In the genomic region with DNA sequence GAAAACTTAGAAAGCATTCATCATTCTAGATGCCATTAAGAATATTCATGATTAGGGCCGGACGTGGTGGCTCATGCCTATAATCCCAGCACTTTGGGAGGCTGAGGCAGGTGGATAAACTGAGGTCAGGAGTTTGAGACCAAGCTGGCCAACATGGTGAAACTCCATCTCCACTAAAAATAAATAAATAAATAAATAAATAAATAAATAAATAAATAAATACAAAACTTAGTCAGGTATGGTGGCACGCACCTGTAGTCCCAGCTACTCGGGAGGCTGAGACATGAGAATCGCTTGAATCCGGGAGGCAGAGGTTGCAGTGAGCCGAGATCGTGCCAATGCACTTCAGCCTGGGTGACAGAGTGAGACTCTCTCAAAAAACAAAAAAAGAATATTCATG, we compare ENCODE assay signal across 1 cellular context.
TF ChIP-seq lines count a peak whose summit lies in the region.

No MANE protein-coding gene starts in this region.

TF ChIP-seq in HEK293, 187 proteins besides CTCF, POLR2A, EP300 and RAD21 (continued from another document):
- TF ChIP-seq, protein P1, sequence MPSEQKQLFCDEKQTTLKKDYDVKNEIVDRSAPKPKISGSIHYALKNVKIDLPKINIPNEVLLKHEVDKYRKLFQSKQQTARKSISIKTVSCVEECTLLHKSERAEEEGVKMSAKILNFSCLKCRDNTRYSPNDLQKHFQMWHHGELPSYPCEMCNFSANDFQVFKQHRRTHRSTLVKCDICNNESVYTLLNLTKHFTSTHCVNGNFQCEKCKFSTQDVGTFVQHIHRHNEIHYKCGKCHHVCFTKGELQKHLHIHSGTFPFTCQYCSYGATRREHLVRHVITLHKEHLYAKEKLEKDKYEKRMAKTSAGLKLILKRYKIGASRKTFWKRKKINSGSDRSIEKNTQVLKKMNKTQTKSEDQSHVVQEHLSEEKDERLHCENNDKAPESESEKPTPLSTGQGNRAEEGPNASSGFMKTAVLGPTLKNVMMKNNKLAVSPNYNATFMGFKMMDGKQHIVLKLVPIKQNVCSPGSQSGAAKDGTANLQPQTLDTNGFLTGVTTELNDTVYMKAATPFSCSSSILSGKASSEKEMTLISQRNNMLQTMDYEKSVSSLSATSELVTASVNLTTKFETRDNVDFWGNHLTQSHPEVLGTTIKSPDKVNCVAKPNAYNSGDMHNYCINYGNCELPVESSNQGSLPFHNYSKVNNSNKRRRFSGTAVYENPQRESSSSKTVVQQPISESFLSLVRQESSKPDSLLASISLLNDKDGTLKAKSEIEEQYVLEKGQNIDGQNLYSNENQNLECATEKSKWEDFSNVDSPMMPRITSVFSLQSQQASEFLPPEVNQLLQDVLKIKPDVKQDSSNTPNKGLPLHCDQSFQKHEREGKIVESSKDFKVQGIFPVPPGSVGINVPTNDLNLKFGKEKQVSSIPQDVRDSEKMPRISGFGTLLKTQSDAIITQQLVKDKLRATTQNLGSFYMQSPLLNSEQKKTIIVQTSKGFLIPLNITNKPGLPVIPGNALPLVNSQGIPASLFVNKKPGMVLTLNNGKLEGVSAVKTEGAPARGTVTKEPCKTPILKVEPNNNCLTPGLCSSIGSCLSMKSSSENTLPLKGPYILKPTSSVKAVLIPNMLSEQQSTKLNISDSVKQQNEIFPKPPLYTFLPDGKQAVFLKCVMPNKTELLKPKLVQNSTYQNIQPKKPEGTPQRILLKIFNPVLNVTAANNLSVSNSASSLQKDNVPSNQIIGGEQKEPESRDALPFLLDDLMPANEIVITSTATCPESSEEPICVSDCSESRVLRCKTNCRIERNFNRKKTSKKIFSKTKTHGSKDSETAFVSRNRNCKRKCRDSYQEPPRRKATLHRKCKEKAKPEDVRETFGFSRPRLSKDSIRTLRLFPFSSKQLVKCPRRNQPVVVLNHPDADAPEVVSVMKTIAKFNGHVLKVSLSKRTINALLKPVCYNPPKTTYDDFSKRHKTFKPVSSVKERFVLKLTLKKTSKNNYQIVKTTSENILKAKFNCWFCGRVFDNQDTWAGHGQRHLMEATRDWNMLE (tag by site-specific recombination; conservative IDR thresholded peaks at IDR 0.05; ENCODE audit: low read depth) = peak; percentile 71; the same call in 1 of the 2 replicates
- TF ChIP-seq ZNF202 (tag by site-specific recombination; IDR thresholded peaks at IDR 0.05; ENCODE audit: borderline replicate concordance) = peak; percentile 81; the same call in 1 of the 2 replicates
- TF ChIP-seq ZNF555 (tag by site-specific recombination; conservative IDR thresholded peaks at IDR 0.05) = peak; percentile 30
TF ChIP-seq in HEK293: peak in this region for 11; not testable (repeated sequence) for 176.
